16 cellular contexts compared by ENCODE assay signal in the genomic region with DNA sequence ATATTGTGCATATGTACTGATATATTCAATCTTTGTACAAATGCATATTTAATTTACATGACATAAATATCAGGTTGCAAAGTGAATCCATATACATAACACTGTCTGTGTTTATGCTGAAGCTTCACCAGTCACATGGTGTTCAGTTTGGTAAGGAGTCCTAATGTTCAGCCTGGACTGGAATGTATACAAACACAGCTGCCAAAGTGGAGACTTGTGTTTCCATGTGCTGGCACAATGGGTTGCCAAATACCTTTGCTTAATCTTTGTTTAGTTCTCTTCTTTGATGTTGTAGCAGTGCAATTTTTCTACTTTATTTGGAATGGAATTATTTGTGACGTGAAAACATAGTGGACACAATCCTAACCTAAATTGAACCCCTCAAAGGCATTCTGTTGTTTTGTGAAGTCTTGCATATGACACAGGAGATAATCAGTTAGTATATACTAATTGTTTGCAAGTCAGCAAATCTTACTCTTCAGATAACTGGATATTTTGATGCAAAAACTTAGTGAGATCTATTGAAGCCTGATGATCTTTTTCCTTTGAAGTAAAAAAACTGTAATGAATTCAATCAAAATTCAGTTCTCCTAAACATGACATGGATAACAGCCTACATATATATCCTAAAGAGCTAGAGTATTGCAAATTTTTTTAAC. TPM values are rescaled to one million over a fixed set of nuclear protein-coding genes. Genes with fewer than 3 reads are reported as not detected.
DNase-seq lines count a peak whose midpoint lies in the region; ATAC-seq and TF ChIP-seq lines count a peak whose summit lies in the region.
"Had no signal": no experiment of that assay in that cellular context is flagged by ENCODE, and none has a peak within 500 bp of the region (broad histone marks: within the 10 kb centered on the region; RNA-seq: fewer than 3 reads in every experiment).

No MANE protein-coding gene starts in this region.

- H3K4me3 ChIP-seq in adipocyte (ENCODE audit: low read length) (no peak overlapping the region), stomach (no peak overlapping the region)
- H3K4me3 ChIP-seq: heart right ventricle, thyroid gland had no signal

- CTCF ChIA-PET in activated CD4-positive, alpha-beta T cell treated with anti-CD3 and anti-CD28 coated beads for 36 hours (lab: Charles Lee), result interaction anchor here (0.5 kb wide), 1 partner anchor 9 kb away, joined by 4 read pairs; no protein-coding TSS in a partner anchor

- no peaks in the 10 kb centered on the region for H3K9me3 Mint-ChIP-seq in activated CD4-positive, alpha-beta T cell treated with anti-CD3 and anti-CD28 coated beads for 36 hours (ENCODE audit: low read depth)
- H3K9me3 Mint-ChIP-seq: activated T-helper 17 cell treated with anti-CD3 and anti-CD28 coated beads, Interleukin-2, amount 50 U/mL, for 72 hours had no signal

- no peak for TF ChIP-seq POLR2A in stomach (IDR thresholded peaks at IDR 0.05)

- no peak for ATAC-seq in activated CD4-positive, alpha-beta T cell treated with anti-CD3 and anti-CD28 coated beads for 36 hours
- ATAC-seq: activated T-helper 17 cell treated with anti-CD3 and anti-CD28 coated beads, Interleukin-2, amount 50 U/mL, for 72 hours; left colon had no signal

- peaks cover 3% of the 10 kb centered on the region for H3K4me1 Mint-ChIP-seq in activated CD4-positive, alpha-beta T cell treated with anti-CD3 and anti-CD28 coated beads for 36 hours

- H3K36me3 Mint-ChIP-seq in activated CD4-positive, alpha-beta T cell treated with anti-CD3 and anti-CD28 coated beads for 36 hours (ENCODE audit: low read depth), result no peaks in the 10 kb centered on the region

- 13 to 38% (median 23%) methylated on average over 1 of the region's 1 CpG for WGBS in stomach, 5 donors

- H3K4me3 Mint-ChIP-seq in activated CD4-positive, alpha-beta T cell treated with anti-CD3 and anti-CD28 coated beads for 36 hours, result no peak overlapping the region
- H3K4me3 Mint-ChIP-seq: activated T-helper 17 cell treated with anti-CD3 and anti-CD28 coated beads, Interleukin-2, amount 50 U/mL, for 72 hours had no signal

- H3K27me3 Mint-ChIP-seq in activated CD4-positive, alpha-beta T cell treated with anti-CD3 and anti-CD28 coated beads for 36 hours, result no peaks in the 10 kb centered on the region
- H3K27me3 Mint-ChIP-seq: activated T-helper 17 cell treated with anti-CD3 and anti-CD28 coated beads, Interleukin-2, amount 50 U/mL, for 72 hours had no signal

- TF ChIP-seq CTCF in stomach (IDR thresholded peaks at IDR 0.05), result no peak

- POLR2A ChIA-PET in activated CD4-positive, alpha-beta T cell treated with anti-CD3 and anti-CD28 coated beads for 36 hours (lab: Charles Lee), result no interaction called here

- peak; percentile 65 for TF ChIP-seq EP300 in stomach (IDR thresholded peaks at IDR 0.05)

- H3K27me3 ChIP-seq in adipocyte (replicated peaks; ENCODE audit: control insufficient read depth, insufficient read depth, low read length) (no peaks in the 10 kb centered on the region), stomach (no peaks in the 10 kb centered on the region)
- H3K27me3 ChIP-seq: heart right ventricle, thyroid gland had no signal

- DNase-seq in NCI-H510A (lab: John Stamatoyannopoulos, UW), result peak; percentile 1
- DNase-seq in NCI-H510A treated with DMSO at 0.1 percent for 48 hours (lab: John Stamatoyannopoulos, UW), result no peak
- peak; percentile 90 for DNase-seq in adipocyte (ENCODE audit: low read depth)
- peak; percentile 92 for DNase-seq in iris pigment epithelial cell (ENCODE audit: low read depth)
- DNase-seq in stomach, result peak; percentile 58
- no peak for DNase-seq in activated CD4-positive, alpha-beta T cell treated with anti-CD3 and anti-CD28 coated beads for 36 hours
- DNase-seq in NCI-H2227 treated with DMSO at 0.1 percent for 48 hours (lab: John Stamatoyannopoulos, UW), result no peak
- DNase-seq in superior temporal gyrus (ENCODE audit: extremely low spot score), result no peak
- DNase-seq: activated CD4-positive, alpha-beta T cell treated with anti-CD3 and anti-CD28 coated beads, Interleukin-2, amount 50 U/mL, for 1 hour; Calu3; heart right ventricle; left colon; MM.1S; nucleus accumbens; thyroid gland had no signal

- intact Hi-C loops in stomach (cut with DNase I; ENCODE audit: low total_unique reads), result no loop called here
- intact Hi-C loops in activated CD4-positive, alpha-beta T cell treated with anti-CD3 and anti-CD28 coated beads for 36 hours (cut with DNase I, micrococcal nuclease), result no loop called here

- peak overlapping the region in 4 of 5 donors; percentile 37 to 71 (median 56) for H3K27ac ChIP-seq in stomach
- H3K27ac ChIP-seq: heart right ventricle, thyroid gland had no signal

- H3K9me3 ChIP-seq in adipocyte (ENCODE audit: control insufficient read depth, low read length) (no peaks in the 10 kb centered on the region), stomach (no peaks in the 10 kb centered on the region)
- H3K9me3 ChIP-seq: heart right ventricle, thyroid gland had no signal

- H3K9ac ChIP-seq in adipocyte (ENCODE audit: low read length), result no peak overlapping the region

- H3K4me1 ChIP-seq in adipocyte (ENCODE audit: control insufficient read depth, insufficient read depth, low read length) (no peaks in the 10 kb centered on the region), stomach (peaks cover 0 to 49% (median 25%) of the 10 kb centered on the region in 4 donors)

- H3K27ac Mint-ChIP-seq in activated CD4-positive, alpha-beta T cell treated with anti-CD3 and anti-CD28 coated beads for 36 hours, result no peak overlapping the region
- H3K27ac Mint-ChIP-seq: activated T-helper 17 cell treated with anti-CD3 and anti-CD28 coated beads, Interleukin-2, amount 50 U/mL, for 72 hours had no signal

- H3K36me3 ChIP-seq in adipocyte (ENCODE audit: control insufficient read depth, insufficient read depth, low read length, severe bottlenecking) (no peaks in the 10 kb centered on the region), stomach (no peaks in the 10 kb centered on the region)
- H3K36me3 ChIP-seq: heart right ventricle, thyroid gland had no signal

RNA-seq across cellular contexts. Expression of gene ARL4A, which starts 17.2 kb away (rescaled TPM):
- 10 to 100 TPM in 4 of 5 donors, 1 to 10 TPM in 1; 1.2 to 55.4 (median 17.4) TPM for total RNA-seq in stomach
- polyA plus RNA-seq in stomach, result 10 to 100 TPM; 25.4 to 46.5 (median 37.3) TPM
- total RNA-seq in activated CD4-positive, alpha-beta T cell treated with anti-CD3 and anti-CD28 coated beads for 36 hours, result 10 to 100 TPM in 1 of 2 experiments, 1 to 10 TPM in 1; 7.5 to 10.4 TPM

Comparison
In these comparisons a context has a peak if more than half of its experiments do, and no peak if none do; other contexts are left out.
1. DNase-seq: peak in NCI-H510A (single experiment), adipocyte (single experiment), iris pigment epithelial cell (single experiment) and stomach (single experiment); none in NCI-H510A treated with DMSO at 0.1 percent for 48 hours (single experiment), activated CD4-positive, alpha-beta T cell treated with anti-CD3 and anti-CD28 coated beads for 36 hours (single experiment), NCI-H2227 treated with DMSO at 0.1 percent for 48 hours (single experiment) and superior temporal gyrus (single experiment).